Comparison of ENCODE assay signal across 16 cellular contexts in genomic region chr1:79069828-79070227, GRCh38.
DNase-seq lines count a peak whose midpoint lies in the region; ATAC-seq and TF ChIP-seq lines count a peak whose summit lies in the region.
"Had no signal": no experiment of that assay in that cellular context is flagged by ENCODE, and none has a peak within 500 bp of the region (broad histone marks: within the 10 kb centered on the region; RNA-seq: fewer than 3 reads in every experiment).

No MANE protein-coding gene starts in this region.

- H3K27ac Mint-ChIP-seq in HFFc6, result no peak overlapping the region
- H3K27ac Mint-ChIP-seq in mesothelial cell of epicardium, result no peak overlapping the region
- H3K27ac Mint-ChIP-seq: B cell; CD8-positive, alpha-beta T cell; IgD-negative memory B cell had no signal

- CTCF ChIA-PET in AG04450 (lab: Charles Lee), result no interaction called here

- DNase-seq in AG04450 (ENCODE audit: low read depth, low spot score) (no peak), HFFc6 (no peak), cardiac fibroblast (ENCODE audit: low read depth in 2 of 2) (no peak), mesothelial cell of epicardium (ENCODE audit: low spot score in 2 of 2, unreplicated experiment in 2 of 2) (no peak), NCI-H748 (lab: John Stamatoyannopoulos, UW; ENCODE audit: unreplicated experiment) (no peak), HPDE6-E6E7 (ENCODE audit: extremely low spot score) (no peak)
- no peak for DNase-seq in activated naive CD4-positive, alpha-beta T cell treated with Interleukin-2 at 50 U/mL for 16 hours
- DNase-seq: ACHN; CD8-positive, alpha-beta T cell; NCI-H1436 treated with DMSO at 0.1 percent for 48 hours; NCI-H2081; NCI-H510A treated with DMSO at 0.1 percent for 48 hours; RPMI8226 had no signal

- H3K4me3 Mint-ChIP-seq in HFFc6 (no peak overlapping the region), mesothelial cell of epicardium (no peak overlapping the region)
- H3K4me3 Mint-ChIP-seq: B cell; CD8-positive, alpha-beta T cell; IgD-negative memory B cell had no signal

- no peaks in the 10 kb centered on the region for H3K27me3 ChIP-seq in AG04450 (ENCODE audit: control insufficient read depth, insufficient read depth, low read length)

- H3K27me3 Mint-ChIP-seq in HFFc6 (ENCODE audit: insufficient read depth) (no peaks in the 10 kb centered on the region; the same call in 1 of the 2 replicates), mesothelial cell of epicardium (ENCODE audit: low read depth) (no peaks in the 10 kb centered on the region)
- H3K27me3 Mint-ChIP-seq: B cell, IgD-negative memory B cell had no signal

- H3K4me3 ChIP-seq in AG04450 (ENCODE audit: low read depth, low read length), result no peak overlapping the region
- H3K4me3 ChIP-seq in cardiac fibroblast (replicated peaks in 1 of 2; ENCODE audit: low read depth in 2 of 2, low read length in 2 of 2), result no peak overlapping the region

- H3K36me3 Mint-ChIP-seq in HFFc6 (ENCODE audit: low read depth) (peaks cover 10% of the 10 kb centered on the region; the same call in 1 of the 2 replicates), mesothelial cell of epicardium (no peaks in the 10 kb centered on the region)
- H3K36me3 Mint-ChIP-seq: CD8-positive, alpha-beta T cell; IgD-negative memory B cell had no signal

- H3K27ac ChIP-seq in AG04450 (ENCODE audit: low read depth, low read length), result no peak overlapping the region

- no peaks in the 10 kb centered on the region for H3K4me1 Mint-ChIP-seq in HFFc6 (ENCODE audit: low read depth)
- H3K4me1 Mint-ChIP-seq in mesothelial cell of epicardium, result no peaks in the 10 kb centered on the region
- H3K4me1 Mint-ChIP-seq: B cell, IgD-negative memory B cell had no signal

- POLR2A ChIA-PET in AG04450 (lab: Yijun Ruan, JAX), result no interaction called here

- no peak for ATAC-seq in HG02623 (IDR thresholded peaks at IDR 0.05; ENCODE audit: unreplicated experiment)
- ATAC-seq: CD8-positive, alpha-beta T cell had no signal

- H3K9me3 Mint-ChIP-seq in HFFc6, result no peaks in the 10 kb centered on the region
- peaks cover 12% of the 10 kb centered on the region for H3K9me3 Mint-ChIP-seq in mesothelial cell of epicardium
- H3K9me3 Mint-ChIP-seq: CD8-positive, alpha-beta T cell had no signal

- TF ChIP-seq CTCF in AG04450 (IDR thresholded peaks at IDR 0.05; ENCODE audit: low read depth, low read length), result peak; percentile 9; the same call in 1 of the 2 replicates
- TF ChIP-seq CTCF in HFFc6 (IDR thresholded peaks at IDR 0.05), result peak; percentile 66
- peak; percentile 18 for TF ChIP-seq CTCF in cardiac fibroblast (IDR thresholded peaks at IDR 0.05; ENCODE audit: low read depth, low read length)
- TF ChIP-seq CTCF in mesothelial cell of epicardium (IDR thresholded peaks at IDR 0.05; ENCODE audit: unreplicated experiment), result peak; percentile 61

- no peaks in the 10 kb centered on the region for H3K9me3 ChIP-seq in AG04450 (ENCODE audit: control insufficient read depth, insufficient read depth, low read length)

Comparison
In these comparisons a context has a peak if more than half of its experiments do, and no peak if none do; other contexts are left out.
1. CTCF ChIP-seq: peak in every context shown above with its lines; median percentile 66 in HFFc6; 61 in mesothelial cell of epicardium; 18 in cardiac fibroblast; 9 in AG04450.